20 cellular contexts compared by ENCODE assay signal in genomic region chr14:102586420-102587119, GRCh38. TPM values are rescaled to one million over a fixed set of nuclear protein-coding genes. Genes with fewer than 3 reads are reported as not detected.
DNase-seq lines count a peak whose midpoint lies in the region; ATAC-seq and TF ChIP-seq lines count a peak whose summit lies in the region.
"Had no signal": no experiment of that assay in that cellular context is flagged by ENCODE, and none has a peak within 500 bp of the region (broad histone marks: within the 10 kb centered on the region; RNA-seq: fewer than 3 reads in every experiment).

No MANE protein-coding gene starts in this region.

- TF ChIP-seq CTCF in fibroblast of mammary gland (conservative IDR thresholded peaks at IDR 0.05; ENCODE audit: control insufficient read depth, insufficient read depth, low read depth, low read length) (no peak), osteoblast (IDR thresholded peaks at IDR 0.05; ENCODE audit: extremely low read depth, low read depth, low read length) (no peak)

- no peaks in the 10 kb centered on the region for H3K9me3 ChIP-seq in BLaER1 treated with 17β-estradiol and CSF1 and Interleukin-3, amounts not matched to agents 10 nM and 100 nM (replicated peaks in 1 of 11)
- H3K9me3 ChIP-seq in SK-N-MC (ENCODE audit: low read depth, low read length) (no peaks in the 10 kb centered on the region), osteoblast (ENCODE audit: low read depth, low read length) (no peaks in the 10 kb centered on the region)
- H3K9me3 ChIP-seq: ascending aorta, heart left ventricle had no signal

- H3K36me3 ChIP-seq in BLaER1 treated with 17β-estradiol and CSF1 and Interleukin-3, amounts not matched to agents 10 nM and 100 nM = no peaks in the 10 kb centered on the region
- no peaks in the 10 kb centered on the region for H3K36me3 ChIP-seq in SK-N-MC (ENCODE audit: insufficient read depth, low read length)
- H3K36me3 ChIP-seq in osteoblast (ENCODE audit: insufficient read depth, low read length) = no peaks in the 10 kb centered on the region
- H3K36me3 ChIP-seq: ascending aorta, heart left ventricle had no signal

- intact Hi-C loops in Right ventricle myocardium superior (cut with DNase I) (no loop called here), posterior vena cava (cut with DNase I) (no loop called here)

- peak overlapping the region in 4 of 11 experiments; percentile 9 to 64 (median 28); a peak in 2 of 22 replicates for H3K27ac ChIP-seq in BLaER1 treated with 17β-estradiol and CSF1 and Interleukin-3, amounts not matched to agents 10 nM and 100 nM
- H3K27ac ChIP-seq in SK-N-MC (peak overlapping the region; percentile 75), osteoblast (ENCODE audit: low read depth, low read length) (no peak overlapping the region)
- H3K27ac ChIP-seq: ascending aorta, heart left ventricle, KMS-11 had no signal

- no peak overlapping the region for H3K9ac ChIP-seq in BLaER1 treated with 17β-estradiol and CSF1 and Interleukin-3, amounts not matched to agents 10 nM and 100 nM
- H3K9ac ChIP-seq in SK-N-MC (ENCODE audit: insufficient read length) = no peak overlapping the region
- H3K9ac ChIP-seq: KMS-11 had no signal

- DNase-seq in SK-N-MC (ENCODE audit: low read depth, low spot score) (no peak), fibroblast of mammary gland (ENCODE audit: low read depth) (peak; percentile 64), osteoblast (ENCODE audit: insufficient read length, low spot score, missing footprints) (peak; percentile 52), CD1c-positive myeloid dendritic cell (ENCODE audit: extremely low spot score) (no peak), Right ventricle myocardium superior (no peak), posterior vena cava (ENCODE audit: low spot score) (no peak)
- DNase-seq: activated CD4-positive, alpha-beta memory T cell treated with anti-CD3 and anti-CD28 coated beads for 36 hours; H9; heart left ventricle; NCI-H1436 treated with DMSO at 0.1 percent for 48 hours; NCI-H446 treated with DMSO at 0.1 percent for 48 hours; NCI-H82; RPMI8226; stimulated activated CD4-positive, alpha-beta T cell treated with anti-CD3 and anti-CD28 coated beads, Interleukin-4, amount 100 ng/mL, for 24 hours; substantia nigra had no signal

- no peak overlapping the region for H2AFZ ChIP-seq in osteoblast (ENCODE audit: low read length)

- no peaks in the 10 kb centered on the region for H4K20me1 ChIP-seq in BLaER1 treated with 17β-estradiol and CSF1 and Interleukin-3, amounts not matched to agents 10 nM and 100 nM
- no peaks in the 10 kb centered on the region for H4K20me1 ChIP-seq in osteoblast (ENCODE audit: insufficient read depth, low read length)

- peaks cover 22 to 84% (median 71%) of the 10 kb centered on the region in 10 experiments for H3K4me1 ChIP-seq in BLaER1 treated with 17β-estradiol and CSF1 and Interleukin-3, amounts not matched to agents 10 nM and 100 nM
- peaks cover 12% of the 10 kb centered on the region for H3K4me1 ChIP-seq in osteoblast (ENCODE audit: insufficient read depth, low read length)

- peak overlapping the region in 10 of 11 experiments; percentile 4 to 87 (median 78); a peak in 18 of 22 replicates for H3K4me2 ChIP-seq in BLaER1 treated with 17β-estradiol and CSF1 and Interleukin-3, amounts not matched to agents 10 nM and 100 nM
- no peak overlapping the region for H3K4me2 ChIP-seq in osteoblast (ENCODE audit: insufficient read depth, low read length)
- H3K4me2 ChIP-seq: KMS-11 had no signal

- no peaks in the 10 kb centered on the region for H3K79me2 ChIP-seq in osteoblast (ENCODE audit: insufficient read depth, low read length)

- H3K27me3 ChIP-seq in BLaER1 treated with 17β-estradiol and CSF1 and Interleukin-3, amounts not matched to agents 10 nM and 100 nM = no peaks in the 10 kb centered on the region
- no peaks in the 10 kb centered on the region for H3K27me3 ChIP-seq in osteoblast (ENCODE audit: insufficient read depth, low read length)
- H3K27me3 ChIP-seq: ascending aorta had no signal

- ATAC-seq in Right ventricle myocardium superior (ENCODE audit: poor library complexity) (no peak), HG02852 (IDR thresholded peaks at IDR 0.05; ENCODE audit: unreplicated experiment) (no peak)
- ATAC-seq: heart left ventricle, sciatic nerve had no signal

- H3K4me3 ChIP-seq in BLaER1 treated with 17β-estradiol and CSF1 and Interleukin-3, amounts not matched to agents 10 nM and 100 nM = no peak overlapping the region
- no peak overlapping the region for H3K4me3 ChIP-seq in SK-N-MC
- H3K4me3 ChIP-seq in fibroblast of mammary gland (ENCODE audit: control insufficient read depth, low read depth, low read length) = no peak overlapping the region
- H3K4me3 ChIP-seq in osteoblast (ENCODE audit: insufficient read depth, low read length) = no peak overlapping the region
- H3K4me3 ChIP-seq: ascending aorta, heart left ventricle had no signal

RNA-seq across cellular contexts. Expression of gene RCOR1, which starts 5.9 kb away (rescaled TPM):
- total RNA-seq in osteoblast = 11.6 and 13.3 TPM in 2 replicates
- 10.8 TPM for total RNA-seq in Right ventricle myocardium superior
- total RNA-seq in posterior vena cava = 10 to 100 TPM; 12.6 to 15.4 TPM

Comparison
In these comparisons a context has a peak if more than half of its experiments do, and no peak if none do; other contexts are left out.
1. DNase-seq: peak in fibroblast of mammary gland (single experiment) and osteoblast (single experiment); none in SK-N-MC (single experiment), CD1c-positive myeloid dendritic cell (single experiment), Right ventricle myocardium superior (single experiment) and posterior vena cava (single experiment).